ENCODE assay signal across 8 cellular contexts in the genomic region with DNA sequence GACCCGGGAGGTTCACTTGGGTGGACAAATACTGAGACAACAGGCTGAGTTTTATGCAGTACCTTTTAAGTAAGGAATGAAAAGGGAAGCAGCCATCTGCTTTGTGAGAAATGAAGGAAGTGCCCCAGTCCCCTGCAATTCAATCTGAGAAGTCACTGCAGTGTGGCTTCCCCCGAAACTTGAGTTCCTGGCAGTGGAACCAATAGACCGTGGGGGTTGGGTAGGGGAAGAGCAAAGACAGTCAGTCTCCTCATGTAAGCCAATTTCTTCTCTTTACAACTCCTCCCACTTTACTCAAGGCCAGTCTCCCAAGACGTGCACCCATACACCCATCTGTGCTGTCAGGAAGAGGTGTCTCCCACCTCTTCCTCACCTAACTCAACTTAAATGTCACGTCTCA.
A peak's percentile ranks its signal among the peaks of the same experiment; 100 is the strongest.
DNase-seq lines count a peak whose midpoint lies in the region; ATAC-seq, FAIRE-seq and TF ChIP-seq lines count a peak whose summit lies in the region.

No MANE protein-coding gene starts in this region.

- no peaks in the 10 kb centered on the region for H3K9me2 ChIP-seq in SK-N-SH

- BruUV-seq in GM12878 (replicated peaks; lab: Mats Ljungman, UMichigan) = no TSS peak

- DNase-seq in CD1c-positive myeloid dendritic cell (ENCODE audit: extremely low spot score) (peak; percentile 84), GM12878 (ENCODE audit: low read depth, low spot score) (peak; percentile 45), transverse colon (peak; percentile 41), NCI-H446 treated with DMSO at 0.1 percent for 48 hours (lab: John Stamatoyannopoulos, UW) (no peak), AG08395 (ENCODE audit: low spot score) (no peak), SK-N-SH (no peak)

- H3K4me2 ChIP-seq in GM12878 (ENCODE audit: control insufficient read depth, insufficient read depth) (peak overlapping the region; percentile 65), SK-N-SH (no peak overlapping the region)

- H3K36me3 ChIP-seq in GM12878 (ENCODE audit: control insufficient read depth in 2 of 2, insufficient read depth in 2 of 2, low read length in 1 of 2) (no peaks in the 10 kb centered on the region), transverse colon (no peaks in the 10 kb centered on the region), SK-N-SH (replicated peaks in 1 of 2; ENCODE audit: control insufficient read depth in 1 of 2, insufficient read depth in 2 of 2, low read length in 1 of 2) (no peaks in the 10 kb centered on the region)

- no peak for TF ChIP-seq RAD21 in GM12878 (IDR thresholded peaks at IDR 0.05; ENCODE audit: insufficient read depth, low read depth, low read length)
- no peak for TF ChIP-seq RAD21 in SK-N-SH (IDR thresholded peaks at IDR 0.05; ENCODE audit: low read length)

- no peaks in the 10 kb centered on the region for H3K79me2 ChIP-seq in GM12878 (ENCODE audit: control insufficient read depth, insufficient read depth, low read length)
- H3K79me2 ChIP-seq in SK-N-SH (ENCODE audit: insufficient read depth) = no peaks in the 10 kb centered on the region

- no peak overlapping the region for H3K4me3 ChIP-seq in GM12878
- H3K4me3 ChIP-seq in transverse colon = no peak overlapping the region
- H3K4me3 ChIP-seq in SK-N-SH (ENCODE audit: low read depth in 2 of 2, low read length in 1 of 2) = no peak overlapping the region

- intact Hi-C loops in GM12878 (cut with micrococcal nuclease; ENCODE audit: unreplicated experiment) (loop anchor here (5.0 kb wide), 1 partner anchor 80 kb away; no protein-coding TSS in a partner anchor), transverse colon (cut with DNase I; ENCODE audit: low total_unique reads) (no loop called here)

- CTCF ChIA-PET in GM12878 (lab: Yijun Ruan, JAX) (no interaction called here), SK-N-SH (lab: Yijun Ruan, JAX) (no interaction called here)

- H3K4me1 ChIP-seq in GM12878 (ENCODE audit: control insufficient read depth, insufficient read depth, low read length) = peaks cover 22% of the 10 kb centered on the region
- no peaks in the 10 kb centered on the region for H3K4me1 ChIP-seq in transverse colon
- no peaks in the 10 kb centered on the region for H3K4me1 ChIP-seq in SK-N-SH (ENCODE audit: control insufficient read depth in 1 of 2, insufficient read depth in 2 of 2, low read depth in 1 of 2, low read length in 1 of 2)

- no peak for TF ChIP-seq POLR2A in GM12878 (IDR thresholded peaks at IDR 0.05; ENCODE audit: low read depth, low read length)
- TF ChIP-seq POLR2A in transverse colon (IDR thresholded peaks at IDR 0.05) = no peak

- peak; percentile 62 for FAIRE-seq in GM12878 (lab: Jason Lieb, UNC)

- in situ Hi-C loops in GM12878 (cut with MboI) (no loop called here), transverse colon (cut with MboI; ENCODE audit: low pct_ligation_motif_present in 1 of 4, low pct_unique_long_range_greater_than_20kb in 1 of 4, low sequenced_read_pairs in 3 of 4) (no loop called here)

- peaks cover 6% of the 10 kb centered on the region for H3F3A ChIP-seq in SK-N-SH (replicated peaks; ENCODE audit: insufficient read depth)

- H4K20me1 ChIP-seq in GM12878 (ENCODE audit: control insufficient read depth, insufficient read depth) (no peaks in the 10 kb centered on the region), SK-N-SH (ENCODE audit: insufficient read depth) (no peaks in the 10 kb centered on the region)

- ATAC-seq in GM19438 (IDR thresholded peaks at IDR 0.05; ENCODE audit: low read depth, unreplicated experiment) = peak; percentile 77
- ATAC-seq in HG03354 (IDR thresholded peaks at IDR 0.05; ENCODE audit: poor library complexity, severe bottlenecking, unreplicated experiment) = peak; percentile 88
- peak; percentile 83 for ATAC-seq in GM12878

- H3K27me3 ChIP-seq in GM12878 (replicated peaks in 1 of 2; ENCODE audit: control insufficient read depth in 2 of 2, insufficient read depth in 2 of 2, low read length in 1 of 2) (no peaks in the 10 kb centered on the region; a peak in 1 of 4 replicates), transverse colon (no peaks in the 10 kb centered on the region), SK-N-SH (ENCODE audit: insufficient read depth) (no peaks in the 10 kb centered on the region)

- H2AFZ ChIP-seq in GM12878 (ENCODE audit: control insufficient read depth, low read depth, low read length) = peak overlapping the region; percentile 15; the same call in 1 of the 2 replicates
- H2AFZ ChIP-seq in SK-N-SH (ENCODE audit: low read depth) = no peak overlapping the region

- no peak for TF ChIP-seq EP300 in GM12878 (IDR thresholded peaks at IDR 0.05; ENCODE audit: borderline replicate concordance in 1 of 2, control insufficient read depth in 1 of 2, low read depth in 2 of 2, low read length in 2 of 2)
- no peak for TF ChIP-seq EP300 in transverse colon (IDR thresholded peaks at IDR 0.05; ENCODE audit: low read depth)
- no peak for TF ChIP-seq EP300 in SK-N-SH (IDR thresholded peaks at IDR 0.05; ENCODE audit: borderline replicate concordance in 1 of 2, low read depth in 1 of 2, low read length in 1 of 2)

- 10% methylated on average over 5 of the region's 5 CpGs for WGBS in GM12878 (ENCODE audit: insufficient coverage, insufficient replicate concordance, low lambda C conversion rate, missing lambda C conversion rate)
- 63 to 72% methylated on average over 5 of the region's 5 CpGs for WGBS in transverse colon (ENCODE audit: low coverage in 1 of 2), 2 donors
- WGBS in SK-N-SH (ENCODE audit: low lambda C conversion rate) = 77% methylated on average over 5 of the region's 5 CpGs

- SMC1A ChIA-PET in GM12878 (lab: Charles Lee; ENCODE audit: uncharacterized antibody, unreplicated experiment) = interaction anchor here (0.9 to 1.3 kb wide), 2 partner anchors 36 to 54 kb away, joined by 3 read pairs; no protein-coding TSS in a partner anchor

- no peak overlapping the region for H3K27ac ChIP-seq in GM12878 (ENCODE audit: control insufficient read depth, insufficient read depth)
- no peak overlapping the region for H3K27ac ChIP-seq in transverse colon
- H3K27ac ChIP-seq in SK-N-SH (ENCODE audit: low read depth in 2 of 2, low read length in 1 of 2) = no peak overlapping the region

- POLR2A ChIA-PET in GM12878 (lab: Charles Lee) (no interaction called here), SK-N-SH (lab: Yijun Ruan, JAX) (no interaction called here)

- RAD21 ChIA-PET in GM12878 (lab: Charles Lee; ENCODE audit: unreplicated experiment) = no interaction called here

- H3K9me3 ChIP-seq in GM12878 (replicated peaks; ENCODE audit: control insufficient read depth, insufficient read depth, low read length) (no peaks in the 10 kb centered on the region), transverse colon (no peaks in the 10 kb centered on the region), SK-N-SH (no peaks in the 10 kb centered on the region)

- TF ChIP-seq CTCF in GM12878 (IDR thresholded peaks at IDR 0.05 in 2 of 3, conservative IDR thresholded peaks at IDR 0.05 in 1 of 3; ENCODE audit: control insufficient read depth in 2 of 3, extremely low read depth in 1 of 3, insufficient read depth in 1 of 3, low read depth in 3 of 3, low read length in 3 of 3) (no peak), transverse colon (IDR thresholded peaks at IDR 0.05) (no peak), SK-N-SH (IDR thresholded peaks at IDR 0.05) (no peak)

- H3K9ac ChIP-seq in GM12878 (ENCODE audit: control insufficient read depth, insufficient read depth, low read length) (no peak overlapping the region), SK-N-SH (no peak overlapping the region)

TF ChIP-seq in GM12878, 131 proteins besides CTCF, POLR2A, EP300 and RAD21 (continues in another document):
- TF ChIP-seq ZNF217 (IDR thresholded peaks at IDR 0.05) (peak; percentile 68), DPF2 (IDR thresholded peaks at IDR 0.05) (peak; percentile 50; the same call in 1 of the 2 replicates), PAX5 (IDR thresholded peaks at IDR 0.05; ENCODE audit: borderline replicate concordance, low read depth, low read length) (peak; percentile 94), CREM (IDR thresholded peaks at IDR 0.05; ENCODE audit: low read depth) (0 out of 2 replicates have a peak, but pooled peaks have one; percentile 9), STAT3 (IDR thresholded peaks at IDR 0.05; ENCODE audit: low read depth, low read length) (no peak), MYC (IDR thresholded peaks at IDR 0.05; ENCODE audit: insufficient read depth, insufficient read length, insufficient replicate concordance, low read length, severe bottlenecking) (no peak), FOXK2 (IDR thresholded peaks at IDR 0.05) (no peak), EED (IDR thresholded peaks at IDR 0.05; ENCODE audit: low read depth) (peak; percentile 73), SPI1 (IDR thresholded peaks at IDR 0.05; ENCODE audit: borderline replicate concordance, insufficient read depth, low read depth, low read length) (peak; percentile 79), SRF (IDR thresholded peaks at IDR 0.05; ENCODE audit: low read depth in 2 of 2, low read length in 2 of 2) (no peak), IKZF2 (IDR thresholded peaks at IDR 0.05) (peak; percentile 56 to 64; a peak in 3 of 4 replicates), ESRRA (IDR thresholded peaks at IDR 0.05; ENCODE audit: low read length) (no peak), NFIC (IDR thresholded peaks at IDR 0.05; ENCODE audit: low read depth, low read length) (peak; percentile 39; the same call in 1 of the 2 replicates)

TF ChIP-seq in SK-N-SH, 30 proteins besides CTCF, POLR2A, EP300 and RAD21 (continues in another document):
- TF ChIP-seq NRF1 (IDR thresholded peaks at IDR 0.05; ENCODE audit: low read depth, low read length) (no peak), MXI1 (IDR thresholded peaks at IDR 0.05; ENCODE audit: low read depth, low read length) (no peak), SIN3A (IDR thresholded peaks at IDR 0.05; ENCODE audit: borderline replicate concordance, low read depth, low read length) (no peak), YY1 (IDR thresholded peaks at IDR 0.05; ENCODE audit: low read depth) (no peak), MEF2A (IDR thresholded peaks at IDR 0.05; ENCODE audit: borderline replicate concordance, low read depth) (no peak), TAF1 (IDR thresholded peaks at IDR 0.05; ENCODE audit: borderline replicate concordance, low read depth, low read length) (no peak), SMC3 (IDR thresholded peaks at IDR 0.05; ENCODE audit: low read depth, low read length) (no peak), ELF1 (IDR thresholded peaks at IDR 0.05) (no peak)

Comparison
In these comparisons a context has a peak if more than half of its experiments do, and no peak if none do; other contexts are left out.
1. DNase-seq: peak in CD1c-positive myeloid dendritic cell (single experiment), GM12878 (single experiment) and transverse colon (single experiment); none in NCI-H446 treated with DMSO at 0.1 percent for 48 hours (single experiment), AG08395 (single experiment) and SK-N-SH (single experiment).
2. Peak in every context shown above with its lines, with median percentiles within 50 percentile points of each other: ATAC-seq.